Comparison of ENCODE assay signal across 15 cellular contexts in genomic region chr12:29024117-29024516, GRCh38.
DNase-seq lines count a peak whose midpoint lies in the region; ATAC-seq and TF ChIP-seq lines count a peak whose summit lies in the region.
"Had no signal": no experiment of that assay in that cellular context is flagged by ENCODE, and none has a peak within 500 bp of the region (broad histone marks: within the 10 kb centered on the region; RNA-seq: fewer than 3 reads in every experiment).

No MANE protein-coding gene starts in this region.

- H3K79me2 ChIP-seq in hepatocyte = no peaks in the 10 kb centered on the region

- no peak for ATAC-seq in GM19397 (IDR thresholded peaks at IDR 0.05; ENCODE audit: unreplicated experiment)
- ATAC-seq in omental fat pad (ENCODE audit: low FRiP score) = no peak

- H2AFZ ChIP-seq in hepatocyte = no peak overlapping the region

- no peaks in the 10 kb centered on the region for H4K20me1 ChIP-seq in hepatocyte (ENCODE audit: insufficient read depth, poor library complexity, severe bottlenecking)

- no peaks in the 10 kb centered on the region for H3K36me3 ChIP-seq in hepatocyte (replicated peaks; ENCODE audit: insufficient read depth, low read depth)
- H3K36me3 ChIP-seq: esophagus muscularis mucosa had no signal

- 62% methylated on average over 1 of the region's 1 CpG for WGBS in hepatocyte (ENCODE audit: low lambda C conversion rate, missing lambda C conversion rate)

- DNase-seq in AG08395 (ENCODE audit: low spot score) (peak; percentile 16), HCEC 1CT (peak; percentile 18), SW480 (ENCODE audit: low spot score) (peak; percentile 30), hepatocyte (ENCODE audit: low spot score) (no peak), omental fat pad (ENCODE audit: low spot score) (no peak), NCI-H146 treated with DMSO at 0.1 percent for 48 hours (lab: John Stamatoyannopoulos, UW; ENCODE audit: unreplicated experiment) (no peak)
- DNase-seq in activated CD8-positive, alpha-beta memory T cell treated with anti-CD3 and anti-CD28 coated beads, Interleukin-2, amount 50 U/mL, for 48 hours = no peak
- DNase-seq: activated CD4-positive, alpha-beta T cell treated with anti-CD3 and anti-CD28 coated beads for 48 hours; activated effector memory CD4-positive, alpha-beta T cell treated with Interleukin-2 at 50 U/mL for 16 hours; GDM1; islet precursor cell; naive B cell; NCI-H69 had no signal

- H3K4me3 ChIP-seq in hepatocyte = no peak overlapping the region
- H3K4me3 ChIP-seq: esophagus muscularis mucosa had no signal

- H3K27ac ChIP-seq in hepatocyte = no peak overlapping the region
- H3K27ac ChIP-seq: esophagus muscularis mucosa had no signal

- H3K4me1 ChIP-seq in hepatocyte (ENCODE audit: insufficient read depth) = no peaks in the 10 kb centered on the region
- H3K4me1 ChIP-seq: esophagus muscularis mucosa had no signal

- no peaks in the 10 kb centered on the region for H3K9me3 ChIP-seq in hepatocyte (ENCODE audit: low read depth)
- H3K9me3 ChIP-seq: esophagus muscularis mucosa had no signal

- H3K9me2 ChIP-seq in hepatocyte (replicated peaks; ENCODE audit: insufficient read depth) = no peaks in the 10 kb centered on the region

- no peak overlapping the region for H3K4me2 ChIP-seq in hepatocyte

- TF ChIP-seq CTCF in hepatocyte (IDR thresholded peaks at IDR 0.05; ENCODE audit: poor library complexity) (peak; percentile 26), omental fat pad (IDR thresholded peaks at IDR 0.05) (no peak)

- no peaks in the 10 kb centered on the region for H3K27me3 ChIP-seq in hepatocyte
- H3K27me3 ChIP-seq: esophagus muscularis mucosa had no signal

Comparison
In these comparisons a context has a peak if more than half of its experiments do, and no peak if none do; other contexts are left out.
1. DNase-seq: peak in AG08395 (single experiment), HCEC 1CT (single experiment) and SW480 (single experiment); none in hepatocyte (single experiment), omental fat pad (single experiment), activated CD8-positive, alpha-beta memory T cell treated with anti-CD3 and anti-CD28 coated beads, Interleukin-2, amount 50 U/mL, for 48 hours (single experiment) and NCI-H146 treated with DMSO at 0.1 percent for 48 hours (single experiment).